Comparison of ENCODE assay signal across 9 cellular contexts in genomic region chr4:139887962-139888735, GRCh38.
A peak's percentile ranks its signal among the peaks of the same experiment; 100 is the strongest.
DNase-seq lines count a peak whose midpoint lies in the region; ATAC-seq, FAIRE-seq and TF ChIP-seq lines count a peak whose summit lies in the region.
"Had no signal": no experiment of that assay in that cellular context is flagged by ENCODE, and none has a peak within 500 bp of the region (broad histone marks: within the 10 kb centered on the region; RNA-seq: fewer than 3 reads in every experiment).

No MANE protein-coding gene starts in this region.

- H3K79me2 ChIP-seq in H1 (ENCODE audit: control insufficient read depth in 1 of 2, insufficient read depth in 2 of 2, low read length in 2 of 2): no peaks in the 10 kb centered on the region

- H3K56ac ChIP-seq in H1 (replicated peaks; ENCODE audit: insufficient read length, low read depth, low read length): no peak overlapping the region

- H3K9ac ChIP-seq in H1 (replicated peaks in 1 of 4; ENCODE audit: extremely low read depth in 1 of 4, low read depth in 3 of 4, low read length in 3 of 4): no peak overlapping the region

- H2AK5ac ChIP-seq in H1 (ENCODE audit: low read depth, low read length): no peak overlapping the region

- TF ChIP-seq EP300 in H1 (IDR thresholded peaks at IDR 0.05; ENCODE audit: borderline replicate concordance in 1 of 2, low read depth in 2 of 2, low read length in 2 of 2): no peak

- H3K27me3 ChIP-seq in H1 (replicated peaks in 1 of 4; ENCODE audit: control insufficient read depth in 3 of 4, extremely low read depth in 1 of 4, insufficient read depth in 3 of 4, low read length in 3 of 4): no peaks in the 10 kb centered on the region

- no peak overlapping the region for H2AFZ ChIP-seq in H1 (ENCODE audit: low read length)

- H2BK12ac ChIP-seq in H1 (ENCODE audit: low read depth, low read length): no peak overlapping the region

- FAIRE-seq in H1 (lab: Jason Lieb, UNC): no peak

- DNase-seq in HPDE6-E6E7 (ENCODE audit: extremely low spot score) (peak; percentile 67), H1 (ENCODE audit: low read depth in 1 of 2, low spot score in 2 of 2) (no peak), renal cortical epithelial cell (ENCODE audit: low read depth) (peak; percentile 89), RPMI8226 (no peak), KG1 (lab: John Stamatoyannopoulos, UW) (no peak), CD14-positive monocyte (ENCODE audit: low spot score) (no peak)

- peaks cover 0 to 6% (median 5%) of the 10 kb centered on the region in 4 experiments; a peak in 5 of 7 replicates for H3K4me1 ChIP-seq in H1 (replicated peaks in 1 of 4; ENCODE audit: control insufficient read depth in 3 of 4, insufficient read depth in 4 of 4, low read length in 3 of 4)

- no peaks in the 10 kb centered on the region for H3K36me3 ChIP-seq in H1 (ENCODE audit: control insufficient read depth in 2 of 4, insufficient read depth in 4 of 4, low read length in 3 of 4)

- H3K18ac ChIP-seq in H1 (ENCODE audit: extremely low read depth, low read length): no peak overlapping the region

- intact Hi-C loops in CD14-positive monocyte (cut with micrococcal nuclease): no loop called here

- peaks cover 0 to 1% (median 0%) of the 10 kb centered on the region in 3 donors for H3K27me3 Mint-ChIP-seq in CD14-positive monocyte (ENCODE audit: low read depth in 3 of 3)

- H3K4me3 Mint-ChIP-seq in CD14-positive monocyte: no peak overlapping the region
- H3K4me3 Mint-ChIP-seq: T-helper 2 cell treated with Interferon-gamma antibody and Interleukin-4, amounts not matched to agents 5 μg/mL and 100 μg/mL, for 36 hours had no signal

- peaks cover 0 to 3% (median 0%) of the 10 kb centered on the region in 7 donors for H3K9me3 Mint-ChIP-seq in CD14-positive monocyte
- H3K9me3 Mint-ChIP-seq: T-helper 2 cell treated with Interferon-gamma antibody and Interleukin-4, amounts not matched to agents 5 μg/mL and 100 μg/mL, for 36 hours had no signal

- no peak overlapping the region for H2BK15ac ChIP-seq in H1 (ENCODE audit: low read length)

- H3K23ac ChIP-seq in H1 (ENCODE audit: insufficient read length): no peak overlapping the region

- no peak for TF ChIP-seq CTCF in H1 (IDR thresholded peaks at IDR 0.05; ENCODE audit: control extremely low read depth in 1 of 3, insufficient read depth in 1 of 3, low read depth in 1 of 3, low read length in 3 of 3)
- TF ChIP-seq CTCF in CD14-positive monocyte (IDR thresholded peaks at IDR 0.05): no peak

- H3K79me1 ChIP-seq in H1 (ENCODE audit: low read depth, low read length): no peaks in the 10 kb centered on the region

- POLR2A ChIA-PET in H1 (lab: Charles Lee; ENCODE audit: partially characterized antibody): interaction anchor here (0.6 to 1.3 kb wide), 2 partner anchors 9 to 13 kb away, joined by 3 read pairs; no protein-coding TSS in a partner anchor

- no peak overlapping the region for H3K27ac ChIP-seq in H1 (ENCODE audit: low read depth, low read length)

- no peak overlapping the region for H3K4me3 ChIP-seq in H1 (ENCODE audit: extremely low read depth in 1 of 4, insufficient read depth in 2 of 4, low read depth in 3 of 4, low read length in 4 of 4)

- H4K91ac ChIP-seq in H1 (replicated peaks; ENCODE audit: insufficient read length, low read length): no peak overlapping the region

- H4K5ac ChIP-seq in H1 (ENCODE audit: insufficient read length, low read depth, low read length): no peak overlapping the region

- no peak overlapping the region for H3K4ac ChIP-seq in H1 (replicated peaks; ENCODE audit: insufficient read length, low read depth, low read length)

- CTCF ChIA-PET in H1 (lab: Charles Lee; ENCODE audit: partially characterized antibody): interaction anchor here (0.6 to 2.1 kb wide), 8 partner anchors 9 to 364 kb away, joined by 3 to 5 read pairs (median 4); no protein-coding TSS in a partner anchor

- no peak overlapping the region for H3K14ac ChIP-seq in H1 (ENCODE audit: insufficient read length)

- H3K4me1 Mint-ChIP-seq in CD14-positive monocyte: peaks cover 14% of the 10 kb centered on the region

- H2BK120ac ChIP-seq in H1 (replicated peaks; ENCODE audit: low read depth, low read length): no peak overlapping the region

- H3K4me2 ChIP-seq in H1 (ENCODE audit: insufficient read depth in 1 of 2, low read depth in 2 of 2, low read length in 2 of 2): no peak overlapping the region

- H2BK5ac ChIP-seq in H1 (ENCODE audit: low read depth, low read length): no peak overlapping the region

- no peaks in the 10 kb centered on the region for H4K20me1 ChIP-seq in H1 (replicated peaks in 1 of 2; ENCODE audit: control insufficient read depth in 1 of 2, insufficient read depth in 2 of 2, low read length in 2 of 2)

- TF ChIP-seq RAD21 in H1 (IDR thresholded peaks at IDR 0.05 in 1 of 2, conservative IDR thresholded peaks at IDR 0.05 in 1 of 2; ENCODE audit: low read depth in 2 of 2, low read length in 2 of 2): no peak

- H2BK20ac ChIP-seq in H1 (ENCODE audit: low read length): no peak overlapping the region

- no peak for TF ChIP-seq POLR2A in H1 (IDR thresholded peaks at IDR 0.05; ENCODE audit: control extremely low read depth in 1 of 2, low read depth in 2 of 2, low read length in 2 of 2)

- WGBS in H1 (ENCODE audit: extremely low coverage in 1 of 2, insufficient coverage in 1 of 2, insufficient read length in 1 of 2, insufficient replicate concordance in 2 of 2, low coverage in 1 of 2, low lambda C conversion rate in 2 of 2, missing lambda C conversion rate in 1 of 2), 2 experiments: 72% methylated on average over 6 of the region's 6 CpGs; no CpG with 5 or more reads in 1 of the 2 experiments

- peaks cover 21 to 24% of the 10 kb centered on the region in 2 donors for H3K36me3 Mint-ChIP-seq in CD14-positive monocyte

- H3K9me3 ChIP-seq in H1 (ENCODE audit: insufficient read depth in 2 of 2, low read depth in 1 of 2, low read length in 1 of 2): no peaks in the 10 kb centered on the region

- H4K8ac ChIP-seq in H1 (ENCODE audit: extremely low read depth, insufficient read depth, low read length): no peak overlapping the region

- no peaks in the 10 kb centered on the region; the same call in 1 of the 2 replicates for H3K23me2 ChIP-seq in H1 (ENCODE audit: low read depth, low read length)

- ATAC-seq in GM19328 (IDR thresholded peaks at IDR 0.05; ENCODE audit: unreplicated experiment): peak; percentile 62
- no peak for ATAC-seq in GM21619 (IDR thresholded peaks at IDR 0.05; ENCODE audit: unreplicated experiment)

- H3K27ac Mint-ChIP-seq in CD14-positive monocyte: no peak overlapping the region
- H3K27ac Mint-ChIP-seq: T-helper 2 cell treated with Interferon-gamma antibody and Interleukin-4, amounts not matched to agents 5 μg/mL and 100 μg/mL, for 36 hours had no signal

TF ChIP-seq in H1, 55 proteins besides CTCF, POLR2A, EP300 and RAD21:
- TF ChIP-seq SIRT6 (IDR thresholded peaks at IDR 0.05; ENCODE audit: low read length) (no peak), E2F6 (IDR thresholded peaks at IDR 0.05) (no peak), TAF7 (optimal IDR thresholded peaks at IDR 0.05; ENCODE audit: borderline replicate concordance, low read depth, low read length) (peak; percentile 11), MAFK (IDR thresholded peaks at IDR 0.05; ENCODE audit: low read depth, low read length) (no peak)

Comparison
In these comparisons a context has a peak if more than half of its experiments do, and no peak if none do; other contexts are left out.
1. DNase-seq: peak in HPDE6-E6E7 (single experiment) and renal cortical epithelial cell (single experiment); none in H1 (0 of 2), RPMI8226 (single experiment), KG1 (single experiment) and CD14-positive monocyte (single experiment).